Comparison of ENCODE assay signal across 10 cellular contexts in the genomic region with DNA sequence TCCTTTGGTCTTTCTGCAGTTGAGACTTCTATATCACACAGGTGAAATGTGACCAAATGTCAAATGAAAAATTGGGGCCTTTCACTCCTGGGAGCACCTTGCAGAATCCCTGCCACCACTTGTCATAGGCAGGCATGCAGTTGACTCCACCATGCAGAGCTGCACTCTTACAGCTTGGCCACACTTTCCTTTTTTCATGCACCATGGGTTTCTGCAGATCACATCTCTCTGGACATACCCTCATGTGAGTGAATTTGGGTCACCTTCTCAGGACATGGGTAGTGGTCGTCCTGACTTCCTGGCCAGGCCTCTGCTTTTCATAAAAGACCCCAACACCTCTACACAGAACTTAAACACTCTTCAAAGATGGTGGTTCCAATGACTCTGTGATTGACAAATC.
"Had no signal": no experiment of that assay in that cellular context is flagged by ENCODE, and none has a peak within 500 bp of the region (broad histone marks: within the 10 kb centered on the region; RNA-seq: fewer than 3 reads in every experiment).

No MANE protein-coding gene starts in this region.

- H3K27ac ChIP-seq: GM23248 had no signal

- H3K4me2 ChIP-seq: GM23338 had no signal

- H3K4me1 Mint-ChIP-seq: GM23338 had no signal

- H3K4me3 Mint-ChIP-seq: GM23338, H9, HFFc6 had no signal

- H3K9me3 Mint-ChIP-seq: H9, HFFc6 had no signal

- FAIRE-seq: H1, H54 had no signal

- H2AFZ ChIP-seq: GM23248, GM23338 had no signal

- H3K9me3 ChIP-seq: HAP-1 had no signal

- H3K27ac Mint-ChIP-seq: GM23338, H9, HFFc6 had no signal

- H3K4me1 ChIP-seq: HAP-1 had no signal

- DNase-seq: GM23248, GOT3, H7, H9, HCEC 1CT, HFFc6 had no signal

- H3K36me3 ChIP-seq: HAP-1 had no signal

- H3K9ac ChIP-seq: GM23248 had no signal

- H3K4me3 ChIP-seq: GM23248, GM23338, HAP-1 had no signal
